In genomic region chr17:64460955-64461354, GRCh38 we compare ENCODE assay signal across 20 cellular contexts. TPM values are rescaled to one million over a fixed set of nuclear protein-coding genes. Genes with fewer than 3 reads are reported as not detected.
A peak's percentile ranks its signal among the peaks of the same experiment; 100 is the strongest.
DNase-seq lines count a peak whose midpoint lies in the region; ATAC-seq, FAIRE-seq and TF ChIP-seq lines count a peak whose summit lies in the region.
"Had no signal": no experiment of that assay in that cellular context is flagged by ENCODE, and none has a peak within 500 bp of the region (broad histone marks: within the 10 kb centered on the region; RNA-seq: fewer than 3 reads in every experiment).

No MANE protein-coding gene starts in this region.

- no peak overlapping the region for H2AK5ac ChIP-seq in H9 (ENCODE audit: insufficient read length, low read length)

- H3K56ac ChIP-seq in H9 (ENCODE audit: insufficient read length, low read depth, low read length), result no peak overlapping the region

- TF ChIP-seq CTCF in HepG2 (CRISPR knock-in tag; IDR thresholded peaks at IDR 0.05), result no peak
- TF ChIP-seq CTCF in right lobe of liver (IDR thresholded peaks at IDR 0.05), result no peak
- no peak for TF ChIP-seq CTCF in fibroblast of pulmonary artery (IDR thresholded peaks at IDR 0.05; ENCODE audit: low read length, missing control alignments)
- no peak for TF ChIP-seq CTCF in H9 (conservative IDR thresholded peaks at IDR 0.05)

- no peak overlapping the region for H2BK5ac ChIP-seq in H9 (ENCODE audit: insufficient read length, low read length)

- no peak overlapping the region for H4K8ac ChIP-seq in H9 (replicated peaks; ENCODE audit: insufficient read length, low read depth, low read length)

- no peaks in the 10 kb centered on the region; a peak in 1 of 7 replicates for H3K36me3 Mint-ChIP-seq in H9 (ENCODE audit: insufficient read depth in 1 of 3, low read depth in 3 of 3)

- ATAC-seq in HepG2 (no peak), right lobe of liver (no peak), GM19328 (IDR thresholded peaks at IDR 0.05; ENCODE audit: unreplicated experiment) (no peak), HG03354 (IDR thresholded peaks at IDR 0.05; ENCODE audit: poor library complexity, severe bottlenecking, unreplicated experiment) (no peak)
- ATAC-seq: GM12878 had no signal

- FAIRE-seq in HepG2 (lab: Jason Lieb, UNC), result no peak
- FAIRE-seq: A204.1, GM12878, GM18507 had no signal

- H3K27ac Mint-ChIP-seq in H9, result no peak overlapping the region

- H2BK20ac ChIP-seq in H9 (ENCODE audit: low read depth, low read length, poor library complexity, severe bottlenecking), result no peak overlapping the region

- no peak overlapping the region for H2BK120ac ChIP-seq in H9 (ENCODE audit: low read depth, low read length, poor library complexity, severe bottlenecking)

- TF ChIP-seq EP300 in HepG2 (IDR thresholded peaks at IDR 0.05; ENCODE audit: low read depth in 2 of 2, low read length in 2 of 2) (no peak), HepG2 (CRISPR knock-in tag; IDR thresholded peaks at IDR 0.05; ENCODE audit: borderline replicate concordance) (no peak)

- H3K4me3 ChIP-seq in HepG2 (replicated peaks in 1 of 3; ENCODE audit: insufficient read depth in 1 of 3, low read depth in 2 of 3, low read length in 3 of 3), result no peak overlapping the region
- H3K4me3 ChIP-seq in right lobe of liver, result no peak overlapping the region
- H3K4me3 ChIP-seq in fibroblast of pulmonary artery (replicated peaks; ENCODE audit: low read depth, low read length), result no peak overlapping the region
- H3K4me3 ChIP-seq: GM12878 had no signal

- H4K20me1 ChIP-seq in HepG2 (ENCODE audit: insufficient read depth, low read length) (no peaks in the 10 kb centered on the region), H9 (ENCODE audit: control insufficient read depth, insufficient read depth, insufficient read length) (no peaks in the 10 kb centered on the region)

- H3K27ac ChIP-seq in HepG2 (ENCODE audit: extremely low read length, insufficient read depth, low read length), result no peak overlapping the region
- no peak overlapping the region for H3K27ac ChIP-seq in right lobe of liver
- no peak overlapping the region for H3K27ac ChIP-seq in H9 (ENCODE audit: insufficient read length, low read depth, low read length)
- H3K27ac ChIP-seq: RWPE1 had no signal

- no peak overlapping the region for H4K5ac ChIP-seq in H9 (ENCODE audit: insufficient read length, low read depth, low read length)

- H3K9me3 ChIP-seq in HepG2 (ENCODE audit: low read length) (no peaks in the 10 kb centered on the region), right lobe of liver (no peaks in the 10 kb centered on the region), H9 (ENCODE audit: control insufficient read depth, low read depth, low read length) (no peaks in the 10 kb centered on the region)
- H3K9me3 ChIP-seq: Caco-2 had no signal

- no peak overlapping the region for H2AFZ ChIP-seq in HepG2 (ENCODE audit: low read length)
- no peak overlapping the region for H2AFZ ChIP-seq in H9 (ENCODE audit: low read length)

- no peak for TF ChIP-seq RAD21 in HepG2 (CRISPR knock-in tag; IDR thresholded peaks at IDR 0.05)

- H3K79me2 ChIP-seq in HepG2 (ENCODE audit: insufficient read depth, low read length), result no peaks in the 10 kb centered on the region
- H3K79me2 ChIP-seq in H9 (ENCODE audit: insufficient read depth, low read length), result no peaks in the 10 kb centered on the region

- H3K9me3 Mint-ChIP-seq in H9, result no peaks in the 10 kb centered on the region; a peak in 1 of 5 replicates

- H3T11ph ChIP-seq in H9 (ENCODE audit: low read length), result no peak overlapping the region

- no peaks in the 10 kb centered on the region for H3K36me3 ChIP-seq in HepG2 (replicated peaks in 1 of 2; ENCODE audit: control insufficient read depth in 1 of 2, insufficient read depth in 2 of 2, low read length in 2 of 2)
- H3K36me3 ChIP-seq in right lobe of liver, result no peaks in the 10 kb centered on the region

- H2BK15ac ChIP-seq in H9 (ENCODE audit: low read depth, low read length), result no peak overlapping the region

- H3K23ac ChIP-seq in H9 (ENCODE audit: insufficient read length, low read depth, low read length), result no peak overlapping the region

- BruUV-seq in HepG2 (replicated peaks; lab: Mats Ljungman, UMichigan), result no TSS peak

- H3K9ac ChIP-seq in HepG2 (ENCODE audit: insufficient read depth, low read depth, low read length), result no peak overlapping the region
- no peak overlapping the region for H3K9ac ChIP-seq in H9 (ENCODE audit: extremely low read depth, insufficient read length, low read length)

- H3K18ac ChIP-seq in H9 (ENCODE audit: insufficient read length, low read depth, low read length), result no peak overlapping the region

- CTCF ChIA-PET in HepG2 (lab: Yijun Ruan, JAX; ENCODE audit: low intra/inter-chr PET ratio, low total read pairs), result no interaction called here

- intact Hi-C loops in HepG2 (cut with micrococcal nuclease; ENCODE audit: unreplicated experiment) (no loop called here), right lobe of liver (cut with DNase I) (no loop called here)

- peaks cover 0 to 11% of the 10 kb centered on the region in 2 experiments; a peak in 3 of 5 replicates for H3K27me3 ChIP-seq in HepG2 (ENCODE audit: control insufficient read depth in 1 of 2, insufficient read depth in 2 of 2, low read length in 2 of 2)
- H3K27me3 ChIP-seq in right lobe of liver, result no peaks in the 10 kb centered on the region
- H3K27me3 ChIP-seq in H9 (ENCODE audit: insufficient read depth, low read length), result no peaks in the 10 kb centered on the region

- in situ Hi-C loops in HepG2 (cut with HindIII; ENCODE audit: extremely low pct_ligation_motif_present, low pct_unique_long_range_greater_than_20kb), result no loop called here

- H3K23me2 ChIP-seq in H9 (ENCODE audit: insufficient read length, low read depth, low read length, poor library complexity, severe bottlenecking), result no peaks in the 10 kb centered on the region

- no peak for DNase-seq in HepG2 (ENCODE audit: low spot score)
- no peak for DNase-seq in right lobe of liver
- DNase-seq in fibroblast of pulmonary artery (ENCODE audit: low read depth), result peak; percentile 32
- peak; percentile 25 for DNase-seq in left kidney (ENCODE audit: low read depth, low spot score)
- DNase-seq in H9, result no peak
- no peak for DNase-seq in NCI-H446 treated with DMSO at 0.1 percent for 48 hours (lab: John Stamatoyannopoulos, UW)
- DNase-seq: Caco-2, DMS53, HCEC 1CT, Karpas-422, NCI-H1417 treated with DMSO at 0.1 percent for 48 hours, NCI-H2029 treated with DMSO at 0.1 percent for 48 hours, NCI-H2227 treated with DMSO at 0.1 percent for 48 hours, NCI-H526 had no signal

- POLR2A ChIA-PET in HepG2 (lab: Yijun Ruan, JAX), result no interaction called here

- no peak overlapping the region for H3K4me3 Mint-ChIP-seq in H9

- no peak overlapping the region for H3K4ac ChIP-seq in H9 (ENCODE audit: low read depth, low read length)

- no peak overlapping the region for H2BK12ac ChIP-seq in H9 (ENCODE audit: insufficient read length, low read depth, low read length)

- H3K4me2 ChIP-seq in HepG2 (ENCODE audit: low read depth, low read length) (no peak overlapping the region), H9 (ENCODE audit: insufficient read depth, insufficient read length, low read length) (no peak overlapping the region)

- TF ChIP-seq POLR2A in HepG2 (IDR thresholded peaks at IDR 0.05; ENCODE audit: insufficient read depth in 1 of 2, low read depth in 2 of 2, low read length in 2 of 2), result no peak
- TF ChIP-seq POLR2A in right lobe of liver (IDR thresholded peaks at IDR 0.05), result no peak

- H3K4me1 Mint-ChIP-seq in H9, result peaks cover 2 to 3% of the 10 kb centered on the region in 2 experiments; a peak in 2 of 4 replicates

- H3K4me1 ChIP-seq in HepG2 (ENCODE audit: insufficient read depth, low read length) (peaks cover 7% of the 10 kb centered on the region; the same call in 1 of the 2 replicates), right lobe of liver (no peaks in the 10 kb centered on the region), H9 (ENCODE audit: insufficient read depth, low read length) (no peaks in the 10 kb centered on the region; the same call in 1 of the 2 replicates)

- no peak overlapping the region for H3K14ac ChIP-seq in H9 (ENCODE audit: insufficient read depth, low read length)

- H4K91ac ChIP-seq in H9 (ENCODE audit: insufficient read length, low read depth, low read length), result no peak overlapping the region

- no peaks in the 10 kb centered on the region; the same call in 1 of the 2 replicates for H3K27me3 Mint-ChIP-seq in H9 (ENCODE audit: low read depth)

- WGBS in HepG2 (ENCODE audit: low lambda C conversion rate), result 64% methylated on average over 8 of the region's 8 CpGs
- WGBS in right lobe of liver (ENCODE audit: insufficient coverage, low coverage, low lambda C conversion rate, missing lambda C conversion rate), result 62% methylated on average over 8 of the region's 8 CpGs
- WGBS in H9 (ENCODE audit: extremely low coverage, insufficient read length, low lambda C conversion rate), result 100% methylated on average over 1 of the region's 8 CpGs

- no peaks in the 10 kb centered on the region for H3K79me1 ChIP-seq in H9 (ENCODE audit: insufficient read depth, low read depth, low read length, poor library complexity, severe bottlenecking)

RNA-seq across cellular contexts. Expression of gene MILR1, which starts 12.0 kb away (rescaled TPM):
- total RNA-seq in HepG2 (2016; rRNA removed; fragmentation: Illumina TruSeq; extraction: Trizol), result 0.27 TPM in 1 of 2 replicates, not detected in the other
- total RNA-seq in HepG2 (2016; cell fraction: cytosol; rRNA removed; fragmentation: Illumina TruSeq; extraction: Trizol; ENCODE audit: low read depth), result not detected in 2 replicates
- not detected in 2 replicates for total RNA-seq in HepG2 (2016; cell fraction: insoluble cytoplasmic fraction; rRNA removed; fragmentation: Illumina TruSeq; extraction: Trizol)
- total RNA-seq in HepG2 (2016; cell fraction: membrane; rRNA removed; fragmentation: Illumina TruSeq; extraction: Trizol), result not detected in 2 replicates
- total RNA-seq in HepG2 (2016; cell fraction: nucleus; rRNA removed; fragmentation: Illumina TruSeq; extraction: Trizol), result not detected in 2 replicates
- polyA plus RNA-seq in HepG2 (2011; rRNA removed), result 0.98 and 1.7 TPM in 2 replicates
- polyA plus RNA-seq in HepG2 (2011; cell fraction: cytosol; rRNA removed), result 0.47 and 0.75 TPM in 2 replicates
- polyA plus RNA-seq in HepG2 (2011; cell fraction: nucleus; rRNA removed), result 0.80 and 1.5 TPM in 2 replicates
- polyA plus RNA-seq in HepG2 (2012), result 0.57 TPM in 1 of 2 replicates, not detected in the other
- polyA plus RNA-seq in HepG2 (2016; cell fraction: cytosol; fragmentation: Illumina TruSeq; extraction: Trizol; ENCODE audit: low read depth), result not detected in 2 replicates
- polyA plus RNA-seq in HepG2 (2016; cell fraction: insoluble cytoplasmic fraction; fragmentation: Illumina TruSeq; extraction: Trizol; ENCODE audit: low read depth), result not detected in 2 replicates
- polyA plus RNA-seq in HepG2 (2016; cell fraction: membrane; fragmentation: Illumina TruSeq; extraction: Trizol; ENCODE audit: low read depth), result 0.34 TPM in 1 of 2 replicates, not detected in the other
- 0.64 TPM in 1 of 2 replicates, not detected in the other for polyA plus RNA-seq in HepG2 (2016; cell fraction: nucleus; fragmentation: Illumina TruSeq; extraction: Trizol; ENCODE audit: insufficient read depth, low read depth)
- polyA minus RNA-seq in HepG2 (2011; rRNA and poly(A)+ RNA removed; ENCODE audit: low replicate concordance), result 0.72 TPM in 1 of 2 replicates, not detected in the other
- polyA minus RNA-seq in HepG2 (2011; cell fraction: cytosol; rRNA and poly(A)+ RNA removed), result not detected in 2 replicates
- polyA minus RNA-seq in HepG2 (2011; cell fraction: nucleus; rRNA and poly(A)+ RNA removed), result 1.2 and 2.5 TPM in 2 replicates
- total RNA-seq in right lobe of liver, result 1 to 10 TPM in 4 of 6 experiments, under 1 TPM in 2; 0.57 to 3.0 (median 1.9) TPM
- not detected in 2 replicates for total RNA-seq in H9 (2021)
- total RNA-seq: Caco-2 had no signal

RNA-seq across cellular contexts. Expression of gene POLG2, which starts 35.9 kb away (rescaled TPM):
- total RNA-seq in HepG2 (2016; rRNA removed; fragmentation: Illumina TruSeq; extraction: Trizol) (16.2 and 25.5 TPM in 2 replicates), right lobe of liver (1 to 10 TPM; 2.9 to 9.2 (median 5.5) TPM), H9 (2021) (33.0 and 35.5 TPM in 2 replicates)
- 6.2 and 6.5 TPM in 2 replicates for total RNA-seq in HepG2 (2016; cell fraction: cytosol; rRNA removed; fragmentation: Illumina TruSeq; extraction: Trizol; ENCODE audit: low read depth)
- 17.1 and 25.1 TPM in 2 replicates for total RNA-seq in HepG2 (2016; cell fraction: insoluble cytoplasmic fraction; rRNA removed; fragmentation: Illumina TruSeq; extraction: Trizol)
- total RNA-seq in HepG2 (2016; cell fraction: membrane; rRNA removed; fragmentation: Illumina TruSeq; extraction: Trizol), result 4.8 and 7.5 TPM in 2 replicates
- total RNA-seq in HepG2 (2016; cell fraction: nucleus; rRNA removed; fragmentation: Illumina TruSeq; extraction: Trizol), result 40.2 and 43.9 TPM in 2 replicates
- 19.6 and 21.1 TPM in 2 replicates for polyA plus RNA-seq in HepG2 (2011; rRNA removed)
- 7.1 and 7.7 TPM in 2 replicates for polyA plus RNA-seq in HepG2 (2011; cell fraction: cytosol; rRNA removed)
- 33.9 and 48.5 TPM in 2 replicates for polyA plus RNA-seq in HepG2 (2011; cell fraction: nucleus; rRNA removed)
- polyA plus RNA-seq in HepG2 (2012), result 20.6 and 26.0 TPM in 2 replicates
- polyA plus RNA-seq in HepG2 (2016; cell fraction: cytosol; fragmentation: Illumina TruSeq; extraction: Trizol; ENCODE audit: low read depth), result 1.7 and 1.9 TPM in 2 replicates
- polyA plus RNA-seq in HepG2 (2016; cell fraction: insoluble cytoplasmic fraction; fragmentation: Illumina TruSeq; extraction: Trizol; ENCODE audit: low read depth), result 15.7 and 18.4 TPM in 2 replicates
- 2.1 and 3.4 TPM in 2 replicates for polyA plus RNA-seq in HepG2 (2016; cell fraction: membrane; fragmentation: Illumina TruSeq; extraction: Trizol; ENCODE audit: low read depth)
- 81.7 and 89.2 TPM in 2 replicates for polyA plus RNA-seq in HepG2 (2016; cell fraction: nucleus; fragmentation: Illumina TruSeq; extraction: Trizol; ENCODE audit: insufficient read depth, low read depth)
- polyA minus RNA-seq in HepG2 (2011; rRNA and poly(A)+ RNA removed; ENCODE audit: low replicate concordance), result 8.5 and 12.3 TPM in 2 replicates
- 3.9 and 5.4 TPM in 2 replicates for polyA minus RNA-seq in HepG2 (2011; cell fraction: cytosol; rRNA and poly(A)+ RNA removed)
- polyA minus RNA-seq in HepG2 (2011; cell fraction: nucleus; rRNA and poly(A)+ RNA removed), result 61.8 and 78.0 TPM in 2 replicates

RNA-seq across cellular contexts. Expression of gene DDX5, which starts 45.1 kb away (rescaled TPM):
- total RNA-seq in HepG2 (2016; rRNA removed; fragmentation: Illumina TruSeq; extraction: Trizol), result 503 and 539 TPM in 2 replicates
- total RNA-seq in HepG2 (2016; cell fraction: cytosol; rRNA removed; fragmentation: Illumina TruSeq; extraction: Trizol; ENCODE audit: low read depth), result 84.1 and 89.7 TPM in 2 replicates
- 489 and 528 TPM in 2 replicates for total RNA-seq in HepG2 (2016; cell fraction: insoluble cytoplasmic fraction; rRNA removed; fragmentation: Illumina TruSeq; extraction: Trizol)
- 116 and 157 TPM in 2 replicates for total RNA-seq in HepG2 (2016; cell fraction: membrane; rRNA removed; fragmentation: Illumina TruSeq; extraction: Trizol)
- total RNA-seq in HepG2 (2016; cell fraction: nucleus; rRNA removed; fragmentation: Illumina TruSeq; extraction: Trizol), result 878 and 919 TPM in 2 replicates
- 622 and 684 TPM in 2 replicates for polyA plus RNA-seq in HepG2 (2011; rRNA removed)
- polyA plus RNA-seq in HepG2 (2011; cell fraction: cytosol; rRNA removed), result 569 and 613 TPM in 2 replicates
- 1,237 and 1,431 TPM in 2 replicates for polyA plus RNA-seq in HepG2 (2011; cell fraction: nucleus; rRNA removed)
- polyA plus RNA-seq in HepG2 (2012), result 388 and 421 TPM in 2 replicates
- 39.4 and 49.0 TPM in 2 replicates for polyA plus RNA-seq in HepG2 (2016; cell fraction: cytosol; fragmentation: Illumina TruSeq; extraction: Trizol; ENCODE audit: low read depth)
- polyA plus RNA-seq in HepG2 (2016; cell fraction: insoluble cytoplasmic fraction; fragmentation: Illumina TruSeq; extraction: Trizol; ENCODE audit: low read depth), result 620 and 627 TPM in 2 replicates
- polyA plus RNA-seq in HepG2 (2016; cell fraction: membrane; fragmentation: Illumina TruSeq; extraction: Trizol; ENCODE audit: low read depth), result 60.1 and 80.5 TPM in 2 replicates
- polyA plus RNA-seq in HepG2 (2016; cell fraction: nucleus; fragmentation: Illumina TruSeq; extraction: Trizol; ENCODE audit: insufficient read depth, low read depth), result 1,021 and 1,036 TPM in 2 replicates
- polyA minus RNA-seq in HepG2 (2011; rRNA and poly(A)+ RNA removed; ENCODE audit: low replicate concordance), result 1,158 and 1,526 TPM in 2 replicates
- polyA minus RNA-seq in HepG2 (2011; cell fraction: cytosol; rRNA and poly(A)+ RNA removed), result 501 and 518 TPM in 2 replicates
- polyA minus RNA-seq in HepG2 (2011; cell fraction: nucleus; rRNA and poly(A)+ RNA removed), result 2,012 and 2,066 TPM in 2 replicates
- total RNA-seq in right lobe of liver, result 100 to 1,000 TPM; 218 to 431 (median 344) TPM
- 864 and 869 TPM in 2 replicates for total RNA-seq in H9 (2021)

RNA-seq across cellular contexts. Expression of gene CEP95, which starts 45.8 kb away (rescaled TPM):
- total RNA-seq in HepG2 (2016; rRNA removed; fragmentation: Illumina TruSeq; extraction: Trizol) (31.9 and 68.8 TPM in 2 replicates), right lobe of liver (10 to 100 TPM; 11.0 to 27.6 (median 14.0) TPM), H9 (2021) (61.9 and 67.3 TPM in 2 replicates)
- 28.2 and 32.1 TPM in 2 replicates for total RNA-seq in HepG2 (2016; cell fraction: cytosol; rRNA removed; fragmentation: Illumina TruSeq; extraction: Trizol; ENCODE audit: low read depth)
- total RNA-seq in HepG2 (2016; cell fraction: insoluble cytoplasmic fraction; rRNA removed; fragmentation: Illumina TruSeq; extraction: Trizol), result 34.8 and 63.6 TPM in 2 replicates
- total RNA-seq in HepG2 (2016; cell fraction: membrane; rRNA removed; fragmentation: Illumina TruSeq; extraction: Trizol), result 29.6 and 34.9 TPM in 2 replicates
- total RNA-seq in HepG2 (2016; cell fraction: nucleus; rRNA removed; fragmentation: Illumina TruSeq; extraction: Trizol), result 128 and 149 TPM in 2 replicates
- polyA plus RNA-seq in HepG2 (2011; rRNA removed), result 58.6 and 65.9 TPM in 2 replicates
- 11.6 and 14.3 TPM in 2 replicates for polyA plus RNA-seq in HepG2 (2011; cell fraction: cytosol; rRNA removed)
- polyA plus RNA-seq in HepG2 (2011; cell fraction: nucleus; rRNA removed), result 128 and 136 TPM in 2 replicates
- 42.4 and 43.9 TPM in 2 replicates for polyA plus RNA-seq in HepG2 (2012)
- polyA plus RNA-seq in HepG2 (2016; cell fraction: cytosol; fragmentation: Illumina TruSeq; extraction: Trizol; ENCODE audit: low read depth), result 9.9 and 10.0 TPM in 2 replicates
- 31.3 and 31.7 TPM in 2 replicates for polyA plus RNA-seq in HepG2 (2016; cell fraction: insoluble cytoplasmic fraction; fragmentation: Illumina TruSeq; extraction: Trizol; ENCODE audit: low read depth)
- 16.6 and 17.0 TPM in 2 replicates for polyA plus RNA-seq in HepG2 (2016; cell fraction: membrane; fragmentation: Illumina TruSeq; extraction: Trizol; ENCODE audit: low read depth)
- 274 and 290 TPM in 2 replicates for polyA plus RNA-seq in HepG2 (2016; cell fraction: nucleus; fragmentation: Illumina TruSeq; extraction: Trizol; ENCODE audit: insufficient read depth, low read depth)
- 37.3 and 40.5 TPM in 2 replicates for polyA minus RNA-seq in HepG2 (2011; rRNA and poly(A)+ RNA removed; ENCODE audit: low replicate concordance)
- 13.0 and 13.9 TPM in 2 replicates for polyA minus RNA-seq in HepG2 (2011; cell fraction: cytosol; rRNA and poly(A)+ RNA removed)
- 201 and 240 TPM in 2 replicates for polyA minus RNA-seq in HepG2 (2011; cell fraction: nucleus; rRNA and poly(A)+ RNA removed)

Comparison
In these comparisons a context has a peak if more than half of its experiments do, and no peak if none do; other contexts are left out.
1. DNase-seq: peak in fibroblast of pulmonary artery (single experiment) and left kidney (single experiment); none in HepG2 (single experiment), right lobe of liver (0 of 3), H9 (single experiment) and NCI-H446 treated with DMSO at 0.1 percent for 48 hours (single experiment).